1 cellular context compared by ENCODE assay signal in the genomic region with DNA sequence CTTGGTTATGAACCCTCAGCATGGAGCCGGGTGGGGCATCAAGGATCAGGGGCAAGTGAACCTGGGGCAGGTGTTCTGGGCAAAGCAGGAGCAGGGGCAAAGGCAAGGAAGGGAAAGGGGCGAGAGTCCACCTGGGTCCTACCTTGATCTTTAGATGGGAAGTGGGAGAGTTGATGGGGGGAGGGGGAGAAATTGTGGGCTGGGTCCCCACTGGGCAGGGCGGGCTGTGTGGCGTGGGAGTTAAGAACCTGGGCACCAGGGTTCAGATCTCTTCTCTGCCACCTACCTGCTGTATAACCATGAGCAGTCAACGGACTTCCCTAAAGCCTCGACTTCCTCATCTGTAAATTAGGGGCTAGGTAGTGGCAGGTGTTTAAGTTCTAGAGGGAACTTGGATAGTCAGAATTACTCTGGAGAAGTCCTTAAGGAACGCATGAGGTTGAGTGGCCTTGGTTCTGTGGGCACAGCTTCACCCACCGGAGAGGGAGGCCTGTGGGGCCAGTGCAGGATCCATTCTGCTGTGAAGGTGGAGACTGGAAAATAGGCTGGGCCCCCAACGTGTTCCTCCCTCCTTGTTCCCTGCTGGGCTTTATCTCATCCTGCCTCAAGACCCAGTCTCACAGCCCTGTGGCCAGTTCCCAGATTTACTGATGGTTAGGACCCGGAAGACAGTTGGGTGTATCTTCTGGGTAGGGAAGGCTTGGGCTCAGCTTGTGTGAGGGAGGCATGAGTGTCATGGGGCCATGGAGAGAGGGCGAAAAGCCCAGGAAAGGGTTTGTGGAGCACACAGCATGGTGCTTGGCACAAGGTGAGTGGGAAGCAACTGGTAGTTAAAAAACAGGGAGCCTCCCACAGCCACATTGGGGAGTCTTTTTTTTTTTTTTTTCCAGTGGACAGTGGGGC.
TF ChIP-seq lines count a peak whose summit lies in the region.

No MANE protein-coding gene starts in this region.

TF ChIP-seq in HEK293, 187 proteins besides CTCF, POLR2A, EP300 and RAD21 (continued from another document):
- TF ChIP-seq, protein P1, sequence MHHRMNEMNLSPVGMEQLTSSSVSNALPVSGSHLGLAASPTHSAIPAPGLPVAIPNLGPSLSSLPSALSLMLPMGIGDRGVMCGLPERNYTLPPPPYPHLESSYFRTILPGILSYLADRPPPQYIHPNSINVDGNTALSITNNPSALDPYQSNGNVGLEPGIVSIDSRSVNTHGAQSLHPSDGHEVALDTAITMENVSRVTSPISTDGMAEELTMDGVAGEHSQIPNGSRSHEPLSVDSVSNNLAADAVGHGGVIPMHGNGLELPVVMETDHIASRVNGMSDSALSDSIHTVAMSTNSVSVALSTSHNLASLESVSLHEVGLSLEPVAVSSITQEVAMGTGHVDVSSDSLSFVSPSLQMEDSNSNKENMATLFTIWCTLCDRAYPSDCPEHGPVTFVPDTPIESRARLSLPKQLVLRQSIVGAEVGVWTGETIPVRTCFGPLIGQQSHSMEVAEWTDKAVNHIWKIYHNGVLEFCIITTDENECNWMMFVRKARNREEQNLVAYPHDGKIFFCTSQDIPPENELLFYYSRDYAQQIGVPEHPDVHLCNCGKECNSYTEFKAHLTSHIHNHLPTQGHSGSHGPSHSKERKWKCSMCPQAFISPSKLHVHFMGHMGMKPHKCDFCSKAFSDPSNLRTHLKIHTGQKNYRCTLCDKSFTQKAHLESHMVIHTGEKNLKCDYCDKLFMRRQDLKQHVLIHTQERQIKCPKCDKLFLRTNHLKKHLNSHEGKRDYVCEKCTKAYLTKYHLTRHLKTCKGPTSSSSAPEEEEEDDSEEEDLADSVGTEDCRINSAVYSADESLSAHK (tag by site-specific recombination; IDR thresholded peaks at IDR 0.05) = no peak
- TF ChIP-seq ZNF423 (tag by site-specific recombination; IDR thresholded peaks at IDR 0.05) (no peak), ZNF585B (tag by site-specific recombination; IDR thresholded peaks at IDR 0.05) (no peak), REPIN1 (tag by site-specific recombination; IDR thresholded peaks at IDR 0.05; ENCODE audit: low read depth) (no peak), ZNF239 (tag by site-specific recombination; IDR thresholded peaks at IDR 0.05) (no peak), ZNF677 (tag by site-specific recombination; IDR thresholded peaks at IDR 0.05) (no peak)
